ENCODE assay signal across 1 cellular context in genomic region chr17:1557355-1558095, GRCh38.
TF ChIP-seq lines count a peak whose summit lies in the region.

No MANE protein-coding gene starts in this region.

TF ChIP-seq in HepG2, 621 proteins besides CTCF, POLR2A, EP300 and RAD21:
- TF ChIP-seq MAFK (conservative IDR thresholded peaks at IDR 0.05 in 1 of 2, IDR thresholded peaks at IDR 0.05 in 1 of 2; ENCODE audit: low read length in 2 of 2) (peak; percentile 20 to 53; a peak in 3 of 4 replicates), ZNF446 (CRISPR knock-in tag; IDR thresholded peaks at IDR 0.05) (no peak), NR2F2 (IDR thresholded peaks at IDR 0.05; ENCODE audit: borderline replicate concordance, low read depth) (no peak)
TF ChIP-seq in HepG2: peak in this region for 1.
